In the genomic region with DNA sequence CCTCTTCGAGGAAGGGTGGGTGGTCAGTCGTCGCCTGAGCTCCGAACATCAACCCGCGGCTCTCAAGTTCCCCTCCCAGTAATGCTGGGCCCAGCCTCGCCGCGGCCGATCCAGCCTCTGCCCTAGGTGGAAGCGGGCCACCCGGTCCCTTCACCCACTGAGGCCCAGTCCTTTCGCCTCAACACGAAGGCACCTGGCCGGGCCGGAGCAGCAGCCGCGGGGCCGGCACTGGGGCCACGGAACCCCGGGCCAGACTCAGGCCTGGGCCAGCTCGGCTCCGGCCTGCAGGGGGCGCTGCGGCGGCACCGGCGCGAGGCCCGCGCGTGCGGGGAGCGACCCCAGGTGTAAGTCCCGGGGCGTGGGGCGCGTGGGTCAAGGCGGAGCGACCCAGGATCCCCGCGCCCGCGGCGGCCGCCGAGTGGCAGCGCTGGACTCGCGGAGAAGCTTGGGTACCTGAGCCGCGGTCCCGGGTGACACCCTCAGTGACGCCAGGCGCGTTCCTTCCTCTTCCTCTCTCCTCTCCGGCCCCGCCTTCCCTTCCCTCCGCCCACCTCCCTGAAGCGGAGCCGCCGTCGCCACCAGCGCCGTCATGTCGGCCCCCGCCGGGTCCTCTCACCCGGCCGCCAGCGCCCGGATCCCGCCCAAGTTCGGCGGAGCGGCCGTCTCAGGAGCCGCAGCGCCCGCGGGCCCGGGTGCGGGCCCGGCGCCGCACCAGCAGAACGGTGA, we compare ENCODE assay signal across 1 cellular context.
TF ChIP-seq lines count a peak whose summit lies in the region.

A gene (plus strand): TSS at position 535 of the 726 bp plus-strand sequence. CDS start 55 bp downstream, at position 590.

TF ChIP-seq in GM12878, 131 proteins besides CTCF, POLR2A, EP300 and RAD21 (continued from another document):
- TF ChIP-seq, protein P1, sequence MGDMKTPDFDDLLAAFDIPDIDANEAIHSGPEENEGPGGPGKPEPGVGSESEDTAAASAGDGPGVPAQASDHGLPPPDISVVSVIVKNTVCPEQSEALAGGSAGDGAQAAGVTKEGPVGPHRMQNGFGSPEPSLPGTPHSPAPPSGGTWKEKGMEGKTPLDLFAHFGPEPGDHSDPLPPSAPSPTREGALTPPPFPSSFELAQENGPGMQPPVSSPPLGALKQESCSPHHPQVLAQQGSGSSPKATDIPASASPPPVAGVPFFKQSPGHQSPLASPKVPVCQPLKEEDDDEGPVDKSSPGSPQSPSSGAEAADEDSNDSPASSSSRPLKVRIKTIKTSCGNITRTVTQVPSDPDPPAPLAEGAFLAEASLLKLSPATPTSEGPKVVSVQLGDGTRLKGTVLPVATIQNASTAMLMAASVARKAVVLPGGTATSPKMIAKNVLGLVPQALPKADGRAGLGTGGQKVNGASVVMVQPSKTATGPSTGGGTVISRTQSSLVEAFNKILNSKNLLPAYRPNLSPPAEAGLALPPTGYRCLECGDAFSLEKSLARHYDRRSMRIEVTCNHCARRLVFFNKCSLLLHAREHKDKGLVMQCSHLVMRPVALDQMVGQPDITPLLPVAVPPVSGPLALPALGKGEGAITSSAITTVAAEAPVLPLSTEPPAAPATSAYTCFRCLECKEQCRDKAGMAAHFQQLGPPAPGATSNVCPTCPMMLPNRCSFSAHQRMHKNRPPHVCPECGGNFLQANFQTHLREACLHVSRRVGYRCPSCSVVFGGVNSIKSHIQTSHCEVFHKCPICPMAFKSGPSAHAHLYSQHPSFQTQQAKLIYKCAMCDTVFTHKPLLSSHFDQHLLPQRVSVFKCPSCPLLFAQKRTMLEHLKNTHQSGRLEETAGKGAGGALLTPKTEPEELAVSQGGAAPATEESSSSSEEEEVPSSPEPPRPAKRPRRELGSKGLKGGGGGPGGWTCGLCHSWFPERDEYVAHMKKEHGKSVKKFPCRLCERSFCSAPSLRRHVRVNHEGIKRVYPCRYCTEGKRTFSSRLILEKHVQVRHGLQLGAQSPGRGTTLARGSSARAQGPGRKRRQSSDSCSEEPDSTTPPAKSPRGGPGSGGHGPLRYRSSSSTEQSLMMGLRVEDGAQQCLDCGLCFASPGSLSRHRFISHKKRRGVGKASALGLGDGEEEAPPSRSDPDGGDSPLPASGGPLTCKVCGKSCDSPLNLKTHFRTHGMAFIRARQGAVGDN (IDR thresholded peaks at IDR 0.05), result peak; percentile 91
- no peak for TF ChIP-seq TARDBP (IDR thresholded peaks at IDR 0.05; ENCODE audit: borderline replicate concordance)
- peak; percentile 99 for TF ChIP-seq SMARCA5 (IDR thresholded peaks at IDR 0.05)
- TF ChIP-seq ZSCAN29 (IDR thresholded peaks at IDR 0.05), result peak; percentile 57; the same call in 1 of the 2 replicates
- no peak for TF ChIP-seq STAT3 (IDR thresholded peaks at IDR 0.05; ENCODE audit: low read depth, low read length)
- peak in 1 of 2 experiments; percentile 69; a peak in 1 of 3 replicates for TF ChIP-seq EGR1 (IDR thresholded peaks at IDR 0.05; ENCODE audit: borderline replicate concordance in 1 of 2, low read depth in 2 of 2, low read length in 2 of 2)
- peak; percentile 74 for TF ChIP-seq YY1 (IDR thresholded peaks at IDR 0.05; ENCODE audit: low read depth, low read length)
- TF ChIP-seq CREM (IDR thresholded peaks at IDR 0.05; ENCODE audit: low read depth), result peak; percentile 56
- peak; percentile 93 for TF ChIP-seq IKZF1 (conservative IDR thresholded peaks at IDR 0.05)
- TF ChIP-seq GATAD2B (conservative IDR thresholded peaks at IDR 0.05; ENCODE audit: low read depth), result peak; percentile 100
- no peak for TF ChIP-seq ZNF384 (IDR thresholded peaks at IDR 0.05; ENCODE audit: borderline replicate concordance, low read depth, low read length)
- TF ChIP-seq CHD2 (IDR thresholded peaks at IDR 0.05; ENCODE audit: borderline replicate concordance, low read depth, low read length), result peak; percentile 64
- peak; percentile 100 for TF ChIP-seq BACH1 (IDR thresholded peaks at IDR 0.05; ENCODE audit: borderline replicate concordance)
- TF ChIP-seq RB1 (IDR thresholded peaks at IDR 0.05; ENCODE audit: borderline replicate concordance), result peak; percentile 91; the same call in 1 of the 2 replicates
- peak; percentile 90 for TF ChIP-seq ZNF217 (IDR thresholded peaks at IDR 0.05)
- TF ChIP-seq POLR2AphosphoS5 (IDR thresholded peaks at IDR 0.05; ENCODE audit: low read length), result peak; percentile 78
- no peak for TF ChIP-seq MYC (IDR thresholded peaks at IDR 0.05; ENCODE audit: insufficient read depth, insufficient read length, insufficient replicate concordance, low read length, severe bottlenecking)
- TF ChIP-seq SIN3A (IDR thresholded peaks at IDR 0.05; ENCODE audit: low read depth, low read length), result peak; percentile 62; the same call in 1 of the 2 replicates
- TF ChIP-seq, protein P2, sequence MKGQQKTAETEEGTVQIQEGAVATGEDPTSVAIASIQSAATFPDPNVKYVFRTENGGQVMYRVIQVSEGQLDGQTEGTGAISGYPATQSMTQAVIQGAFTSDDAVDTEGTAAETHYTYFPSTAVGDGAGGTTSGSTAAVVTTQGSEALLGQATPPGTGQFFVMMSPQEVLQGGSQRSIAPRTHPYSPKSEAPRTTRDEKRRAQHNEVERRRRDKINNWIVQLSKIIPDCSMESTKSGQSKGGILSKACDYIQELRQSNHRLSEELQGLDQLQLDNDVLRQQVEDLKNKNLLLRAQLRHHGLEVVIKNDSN (IDR thresholded peaks at IDR 0.05; ENCODE audit: borderline replicate concordance, extremely low read length, insufficient read depth, low read depth, low read length), result no peak
